1 cellular context compared by ENCODE assay signal in genomic region chr3:8501388-8502131, GRCh38.
TF ChIP-seq lines count a peak whose summit lies in the region.

TSS of gene LMCD1 (plus strand) at chr3:8501823. CDS start at chr3:8501939, 116 bp downstream.

TF ChIP-seq in HepG2, 621 proteins besides CTCF, POLR2A, EP300 and RAD21 (continued from another document and continues in another):
- TF ChIP-seq, protein P1, sequence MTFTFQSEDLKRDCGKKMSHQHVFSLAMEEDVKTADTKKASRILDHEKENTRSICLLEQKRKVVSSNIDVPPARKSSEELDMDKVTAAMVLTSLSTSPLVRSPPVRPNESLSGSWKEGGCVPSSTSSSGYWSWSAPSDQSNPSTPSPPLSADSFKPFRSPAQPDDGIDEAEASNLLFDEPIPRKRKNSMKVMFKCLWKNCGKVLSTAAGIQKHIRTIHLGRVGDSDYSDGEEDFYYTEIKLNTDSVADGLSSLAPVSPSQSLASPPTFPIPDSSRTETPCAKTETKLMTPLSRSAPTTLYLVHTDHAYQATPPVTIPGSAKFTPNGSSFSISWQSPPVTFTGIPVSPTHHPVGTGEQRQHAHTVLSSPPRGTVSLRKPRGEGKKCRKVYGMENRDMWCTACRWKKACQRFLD (CRISPR knock-in tag; IDR thresholded peaks at IDR 0.05; ENCODE audit: borderline replicate concordance): peak; percentile 98
- peak; percentile 78 for TF ChIP-seq GABPB1 (CRISPR knock-in tag; IDR thresholded peaks at IDR 0.05)
- no peak for TF ChIP-seq ZC3H4 (CRISPR knock-in tag; IDR thresholded peaks at IDR 0.05; ENCODE audit: borderline replicate concordance)
- peak; percentile 88; the same call in 1 of the 2 replicates for TF ChIP-seq ZNF235 (CRISPR knock-in tag; IDR thresholded peaks at IDR 0.05; ENCODE audit: borderline replicate concordance)
- 0 out of 2 replicates have a peak, but pooled peaks have one; percentile 57 for TF ChIP-seq MTA1 (CRISPR knock-in tag; IDR thresholded peaks at IDR 0.05; ENCODE audit: borderline replicate concordance)
- TF ChIP-seq NFE2L1 (CRISPR knock-in tag; IDR thresholded peaks at IDR 0.05; ENCODE audit: borderline replicate concordance): 0 out of 2 replicates have a peak, but pooled peaks have one; percentile 29
- TF ChIP-seq ZNF143 (CRISPR knock-in tag; IDR thresholded peaks at IDR 0.05): peak; percentile 22; the same call in 1 of the 2 replicates
- TF ChIP-seq, protein P2, sequence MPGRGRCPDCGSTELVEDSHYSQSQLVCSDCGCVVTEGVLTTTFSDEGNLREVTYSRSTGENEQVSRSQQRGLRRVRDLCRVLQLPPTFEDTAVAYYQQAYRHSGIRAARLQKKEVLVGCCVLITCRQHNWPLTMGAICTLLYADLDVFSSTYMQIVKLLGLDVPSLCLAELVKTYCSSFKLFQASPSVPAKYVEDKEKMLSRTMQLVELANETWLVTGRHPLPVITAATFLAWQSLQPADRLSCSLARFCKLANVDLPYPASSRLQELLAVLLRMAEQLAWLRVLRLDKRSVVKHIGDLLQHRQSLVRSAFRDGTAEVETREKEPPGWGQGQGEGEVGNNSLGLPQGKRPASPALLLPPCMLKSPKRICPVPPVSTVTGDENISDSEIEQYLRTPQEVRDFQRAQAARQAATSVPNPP (CRISPR knock-in tag; IDR thresholded peaks at IDR 0.05): peak; percentile 97
- no peak for TF ChIP-seq SETDB1 (CRISPR knock-in tag; IDR thresholded peaks at IDR 0.05; ENCODE audit: borderline replicate concordance)
- TF ChIP-seq ARID3A (IDR thresholded peaks at IDR 0.05; ENCODE audit: low read depth, low read length): no peak
- peak; percentile 94; the same call in 1 of the 2 replicates for TF ChIP-seq SATB2 (CRISPR knock-in tag; IDR thresholded peaks at IDR 0.05)
- peak; percentile 92 for TF ChIP-seq ZNF441 (CRISPR knock-in tag; IDR thresholded peaks at IDR 0.05; ENCODE audit: borderline replicate concordance)
- TF ChIP-seq ZNF678 (CRISPR knock-in tag; IDR thresholded peaks at IDR 0.05): no peak; the same call in 1 of the 2 replicates
- 0 out of 2 replicates have a peak, but pooled peaks have one; percentile 51 for TF ChIP-seq HMG20B (CRISPR knock-in tag; conservative IDR thresholded peaks at IDR 0.05)
- TF ChIP-seq, protein P3, sequence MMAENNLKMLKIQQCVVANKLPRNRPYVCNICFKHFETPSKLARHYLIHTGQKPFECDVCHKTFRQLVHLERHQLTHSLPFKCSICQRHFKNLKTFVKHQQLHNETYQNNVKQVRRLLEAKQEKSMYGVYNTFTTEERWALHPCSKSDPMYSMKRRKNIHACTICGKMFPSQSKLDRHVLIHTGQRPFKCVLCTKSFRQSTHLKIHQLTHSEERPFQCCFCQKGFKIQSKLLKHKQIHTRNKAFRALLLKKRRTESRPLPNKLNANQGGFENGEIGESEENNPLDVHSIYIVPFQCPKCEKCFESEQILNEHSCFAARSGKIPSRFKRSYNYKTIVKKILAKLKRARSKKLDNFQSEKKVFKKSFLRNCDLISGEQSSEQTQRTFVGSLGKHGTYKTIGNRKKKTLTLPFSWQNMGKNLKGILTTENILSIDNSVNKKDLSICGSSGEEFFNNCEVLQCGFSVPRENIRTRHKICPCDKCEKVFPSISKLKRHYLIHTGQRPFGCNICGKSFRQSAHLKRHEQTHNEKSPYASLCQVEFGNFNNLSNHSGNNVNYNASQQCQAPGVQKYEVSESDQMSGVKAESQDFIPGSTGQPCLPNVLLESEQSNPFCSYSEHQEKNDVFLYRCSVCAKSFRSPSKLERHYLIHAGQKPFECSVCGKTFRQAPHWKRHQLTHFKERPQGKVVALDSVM (CRISPR knock-in tag; IDR thresholded peaks at IDR 0.05): 0 out of 2 replicates have a peak, but pooled peaks have one; percentile 24
- TF ChIP-seq MXI1 (IDR thresholded peaks at IDR 0.05; ENCODE audit: borderline replicate concordance, low read depth, low read length): peak; percentile 32; the same call in 1 of the 3 replicates
- 0 out of 2 replicates have a peak, but pooled peaks have one; percentile 39 for TF ChIP-seq IRF1 (CRISPR knock-in tag; IDR thresholded peaks at IDR 0.05; ENCODE audit: low read depth)
- TF ChIP-seq ZNF552 (CRISPR knock-in tag; IDR thresholded peaks at IDR 0.05; ENCODE audit: borderline replicate concordance): peak; percentile 98
- TF ChIP-seq, protein P4, sequence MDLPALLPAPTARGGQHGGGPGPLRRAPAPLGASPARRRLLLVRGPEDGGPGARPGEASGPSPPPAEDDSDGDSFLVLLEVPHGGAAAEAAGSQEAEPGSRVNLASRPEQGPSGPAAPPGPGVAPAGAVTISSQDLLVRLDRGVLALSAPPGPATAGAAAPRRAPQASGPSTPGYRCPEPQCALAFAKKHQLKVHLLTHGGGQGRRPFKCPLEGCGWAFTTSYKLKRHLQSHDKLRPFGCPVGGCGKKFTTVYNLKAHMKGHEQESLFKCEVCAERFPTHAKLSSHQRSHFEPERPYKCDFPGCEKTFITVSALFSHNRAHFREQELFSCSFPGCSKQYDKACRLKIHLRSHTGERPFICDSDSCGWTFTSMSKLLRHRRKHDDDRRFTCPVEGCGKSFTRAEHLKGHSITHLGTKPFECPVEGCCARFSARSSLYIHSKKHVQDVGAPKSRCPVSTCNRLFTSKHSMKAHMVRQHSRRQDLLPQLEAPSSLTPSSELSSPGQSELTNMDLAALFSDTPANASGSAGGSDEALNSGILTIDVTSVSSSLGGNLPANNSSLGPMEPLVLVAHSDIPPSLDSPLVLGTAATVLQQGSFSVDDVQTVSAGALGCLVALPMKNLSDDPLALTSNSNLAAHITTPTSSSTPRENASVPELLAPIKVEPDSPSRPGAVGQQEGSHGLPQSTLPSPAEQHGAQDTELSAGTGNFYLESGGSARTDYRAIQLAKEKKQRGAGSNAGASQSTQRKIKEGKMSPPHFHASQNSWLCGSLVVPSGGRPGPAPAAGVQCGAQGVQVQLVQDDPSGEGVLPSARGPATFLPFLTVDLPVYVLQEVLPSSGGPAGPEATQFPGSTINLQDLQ (CRISPR knock-in tag; IDR thresholded peaks at IDR 0.05): peak; percentile 47; the same call in 1 of the 2 replicates
- TF ChIP-seq IKZF1 (IDR thresholded peaks at IDR 0.05): no peak
- TF ChIP-seq, protein P5, sequence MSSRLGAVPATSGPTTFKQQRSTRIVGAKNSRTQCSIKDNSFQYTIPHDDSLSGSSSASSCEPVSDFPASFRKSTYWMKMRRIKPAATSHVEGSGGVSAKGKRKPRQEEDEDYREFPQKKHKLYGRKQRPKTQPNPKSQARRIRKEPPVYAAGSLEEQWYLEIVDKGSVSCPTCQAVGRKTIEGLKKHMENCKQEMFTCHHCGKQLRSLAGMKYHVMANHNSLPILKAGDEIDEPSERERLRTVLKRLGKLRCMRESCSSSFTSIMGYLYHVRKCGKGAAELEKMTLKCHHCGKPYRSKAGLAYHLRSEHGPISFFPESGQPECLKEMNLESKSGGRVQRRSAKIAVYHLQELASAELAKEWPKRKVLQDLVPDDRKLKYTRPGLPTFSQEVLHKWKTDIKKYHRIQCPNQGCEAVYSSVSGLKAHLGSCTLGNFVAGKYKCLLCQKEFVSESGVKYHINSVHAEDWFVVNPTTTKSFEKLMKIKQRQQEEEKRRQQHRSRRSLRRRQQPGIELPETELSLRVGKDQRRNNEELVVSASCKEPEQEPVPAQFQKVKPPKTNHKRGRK (CRISPR knock-in tag; IDR thresholded peaks at IDR 0.05): 0 out of 2 replicates have a peak, but pooled peaks have one; percentile 55
- no peak for TF ChIP-seq PCBP1 (IDR thresholded peaks at IDR 0.05; ENCODE audit: borderline replicate concordance, low read depth, low read length)
- TF ChIP-seq IKZF5 (CRISPR knock-in tag; IDR thresholded peaks at IDR 0.05): peak; percentile 75; the same call in 1 of the 2 replicates
- TF ChIP-seq PRMT3 (CRISPR knock-in tag; IDR thresholded peaks at IDR 0.05; ENCODE audit: borderline replicate concordance, low read depth): peak; percentile 94; the same call in 1 of the 2 replicates
- no peak for TF ChIP-seq AGO1 (IDR thresholded peaks at IDR 0.05; ENCODE audit: low read depth, low read length, poor library complexity, severe bottlenecking)
- TF ChIP-seq ZNF367 (CRISPR knock-in tag; IDR thresholded peaks at IDR 0.05; ENCODE audit: borderline replicate concordance): peak; percentile 92; the same call in 1 of the 2 replicates
- peak; percentile 93 for TF ChIP-seq ZNF800 (CRISPR knock-in tag; IDR thresholded peaks at IDR 0.05)
- peak; percentile 97 for TF ChIP-seq ZFP37 (CRISPR knock-in tag; IDR thresholded peaks at IDR 0.05; ENCODE audit: borderline replicate concordance)
- peak; percentile 98; the same call in 1 of the 2 replicates for TF ChIP-seq FLYWCH1 (CRISPR knock-in tag; IDR thresholded peaks at IDR 0.05)
- TF ChIP-seq ZNF30 (CRISPR knock-in tag; IDR thresholded peaks at IDR 0.05): peak; percentile 98
- TF ChIP-seq NBN (conservative IDR thresholded peaks at IDR 0.05): no peak
- TF ChIP-seq ZNF468 (CRISPR knock-in tag; IDR thresholded peaks at IDR 0.05): 0 out of 2 replicates have a peak, but pooled peaks have one; percentile 57
- TF ChIP-seq ARID2 (CRISPR knock-in tag; IDR thresholded peaks at IDR 0.05; ENCODE audit: borderline replicate concordance): peak; percentile 89
- TF ChIP-seq, protein P6, sequence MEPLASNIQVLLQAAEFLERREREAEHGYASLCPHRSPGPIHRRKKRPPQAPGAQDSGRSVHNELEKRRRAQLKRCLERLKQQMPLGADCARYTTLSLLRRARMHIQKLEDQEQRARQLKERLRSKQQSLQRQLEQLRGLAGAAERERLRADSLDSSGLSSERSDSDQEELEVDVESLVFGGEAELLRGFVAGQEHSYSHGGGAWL (CRISPR knock-in tag; IDR thresholded peaks at IDR 0.05): peak; percentile 93
- peak; percentile 95 for TF ChIP-seq ZNF333 (CRISPR knock-in tag; IDR thresholded peaks at IDR 0.05; ENCODE audit: borderline replicate concordance)
- TF ChIP-seq NCOA1 (CRISPR knock-in tag; IDR thresholded peaks at IDR 0.05): peak; percentile 86
- TF ChIP-seq ZNF780A (CRISPR knock-in tag; IDR thresholded peaks at IDR 0.05): no peak
- TF ChIP-seq, protein P7, sequence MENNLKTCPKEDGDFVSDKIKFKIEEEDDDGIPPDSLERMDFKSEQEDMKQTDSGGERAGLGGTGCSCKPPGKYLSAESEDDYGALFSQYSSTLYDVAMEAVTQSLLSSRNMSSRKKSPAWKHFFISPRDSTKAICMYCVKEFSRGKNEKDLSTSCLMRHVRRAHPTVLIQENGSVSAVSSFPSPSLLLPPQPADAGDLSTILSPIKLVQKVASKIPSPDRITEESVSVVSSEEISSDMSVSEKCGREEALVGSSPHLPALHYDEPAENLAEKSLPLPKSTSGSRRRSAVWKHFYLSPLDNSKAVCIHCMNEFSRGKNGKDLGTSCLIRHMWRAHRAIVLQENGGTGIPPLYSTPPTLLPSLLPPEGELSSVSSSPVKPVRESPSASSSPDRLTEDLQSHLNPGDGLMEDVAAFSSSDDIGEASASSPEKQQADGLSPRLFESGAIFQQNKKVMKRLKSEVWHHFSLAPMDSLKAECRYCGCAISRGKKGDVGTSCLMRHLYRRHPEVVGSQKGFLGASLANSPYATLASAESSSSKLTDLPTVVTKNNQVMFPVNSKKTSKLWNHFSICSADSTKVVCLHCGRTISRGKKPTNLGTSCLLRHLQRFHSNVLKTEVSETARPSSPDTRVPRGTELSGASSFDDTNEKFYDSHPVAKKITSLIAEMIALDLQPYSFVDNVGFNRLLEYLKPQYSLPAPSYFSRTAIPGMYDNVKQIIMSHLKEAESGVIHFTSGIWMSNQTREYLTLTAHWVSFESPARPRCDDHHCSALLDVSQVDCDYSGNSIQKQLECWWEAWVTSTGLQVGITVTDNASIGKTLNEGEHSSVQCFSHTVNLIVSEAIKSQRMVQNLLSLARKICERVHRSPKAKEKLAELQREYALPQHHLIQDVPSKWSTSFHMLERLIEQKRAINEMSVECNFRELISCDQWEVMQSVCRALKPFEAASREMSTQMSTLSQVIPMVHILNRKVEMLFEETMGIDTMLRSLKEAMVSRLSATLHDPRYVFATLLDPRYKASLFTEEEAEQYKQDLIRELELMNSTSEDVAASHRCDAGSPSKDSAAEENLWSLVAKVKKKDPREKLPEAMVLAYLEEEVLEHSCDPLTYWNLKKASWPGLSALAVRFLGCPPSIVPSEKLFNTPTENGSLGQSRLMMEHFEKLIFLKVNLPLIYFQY (CRISPR knock-in tag; IDR thresholded peaks at IDR 0.05; ENCODE audit: borderline replicate concordance): peak; percentile 62; the same call in 1 of the 2 replicates
- TF ChIP-seq CREB1 (IDR thresholded peaks at IDR 0.05): peak; percentile 87
- TF ChIP-seq CREB1 (CRISPR knock-in tag; IDR thresholded peaks at IDR 0.05): peak; percentile 87
- peak; percentile 98 for TF ChIP-seq ZNF136 (CRISPR knock-in tag; IDR thresholded peaks at IDR 0.05; ENCODE audit: low read depth)
